Comparison of ENCODE assay signal across 12 cellular contexts in the genomic region with DNA sequence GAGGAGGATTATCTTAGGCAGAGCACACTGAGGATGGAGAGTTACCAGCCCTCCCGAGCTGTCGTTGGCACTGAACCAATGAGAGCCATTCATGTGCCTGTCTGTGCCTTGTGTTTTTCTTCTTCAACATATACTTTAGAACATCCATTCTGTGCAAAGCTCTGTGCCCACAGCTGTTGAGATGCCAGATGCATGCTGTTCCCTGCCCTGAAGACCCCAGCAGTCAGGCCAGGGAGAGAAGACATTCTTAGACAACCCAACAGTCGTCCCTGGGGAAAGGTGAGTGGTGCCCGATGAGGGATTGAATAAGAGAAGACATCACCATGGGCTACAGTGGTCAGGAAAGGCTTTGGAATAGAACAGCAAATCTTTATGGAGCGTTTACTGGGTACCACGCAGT.
DNase-seq lines count a peak whose midpoint lies in the region; ATAC-seq, FAIRE-seq and TF ChIP-seq lines count a peak whose summit lies in the region.
"Had no signal": no experiment of that assay in that cellular context is flagged by ENCODE, and none has a peak within 500 bp of the region (broad histone marks: within the 10 kb centered on the region; RNA-seq: fewer than 3 reads in every experiment).

No MANE protein-coding gene starts in this region.

- no TSS peak for BruUV-seq in Caco-2 (replicated peaks; lab: Mats Ljungman, UMichigan)

- H3K27me3 ChIP-seq in Caco-2 (replicated peaks; ENCODE audit: control insufficient read depth, insufficient read depth, low read length) (no peaks in the 10 kb centered on the region), neuronal stem cell (ENCODE audit: control insufficient read depth in 3 of 3, insufficient read depth in 3 of 3, low read depth in 1 of 3, low read length in 3 of 3) (no peaks in the 10 kb centered on the region), uterus (no peaks in the 10 kb centered on the region)
- H3K27me3 ChIP-seq: foreskin keratinocyte had no signal

- H2AK5ac ChIP-seq in neuronal stem cell (ENCODE audit: low read depth, low read length) = no peak overlapping the region

- no peak overlapping the region for H4K91ac ChIP-seq in neuronal stem cell (ENCODE audit: low read depth, low read length, poor library complexity)

- H2BK120ac ChIP-seq in neuronal stem cell (ENCODE audit: low read depth, low read length) = no peak overlapping the region

- no peak overlapping the region for H2BK5ac ChIP-seq in neuronal stem cell (ENCODE audit: low read length)

- peak overlapping the region; percentile 98 for H3K27ac Mint-ChIP-seq in Caco-2 (ENCODE audit: unreplicated experiment)
- H3K27ac Mint-ChIP-seq in endothelial cell (ENCODE audit: unreplicated experiment) = peak overlapping the region; percentile 86

- H3K4me3 ChIP-seq in Caco-2 (ENCODE audit: low read depth, low read length) (peak overlapping the region; percentile 52), neuronal stem cell (ENCODE audit: low read length in 2 of 2) (peak overlapping the region in 1 of 2 donors; percentile 23), uterus (no peak overlapping the region)

- H3K9me3 ChIP-seq in Caco-2 (no peaks in the 10 kb centered on the region), KOPT-K1 (ENCODE audit: insufficient read depth, low read length, poor library complexity, severe bottlenecking) (no peaks in the 10 kb centered on the region), neuronal stem cell (replicated peaks in 1 of 2; ENCODE audit: control insufficient read depth in 2 of 2, insufficient read depth in 1 of 2, low read depth in 1 of 2, low read length in 2 of 2) (peaks cover 0 to 4% of the 10 kb centered on the region in 2 donors), uterus (no peaks in the 10 kb centered on the region)

- H3K18ac ChIP-seq in neuronal stem cell (ENCODE audit: low read length) = no peak overlapping the region

- no peaks in the 10 kb centered on the region for H3K79me1 ChIP-seq in neuronal stem cell (ENCODE audit: low read depth, low read length)

- ATAC-seq in GM21526 (IDR thresholded peaks at IDR 0.05; ENCODE audit: low FRiP score, unreplicated experiment) = no peak

- no peak overlapping the region for H2BK12ac ChIP-seq in neuronal stem cell (ENCODE audit: low read length)

- POLR2A ChIA-PET in Caco-2 (lab: Charles Lee) = no interaction called here

- no peak overlapping the region for H3K4me2 ChIP-seq in neuronal stem cell (ENCODE audit: insufficient read depth, low read length, poor library complexity, severe bottlenecking)

- H2BK15ac ChIP-seq in neuronal stem cell (ENCODE audit: low read length) = no peak overlapping the region

- no peak for TF ChIP-seq CTCF in Caco-2 (IDR thresholded peaks at IDR 0.05; ENCODE audit: insufficient read depth in 1 of 2, low read depth in 1 of 2, low read length in 1 of 2, severe bottlenecking in 1 of 2, unreplicated experiment in 1 of 2)
- no peak for TF ChIP-seq CTCF in endothelial cell (IDR thresholded peaks at IDR 0.05; ENCODE audit: unreplicated experiment)
- no peak for TF ChIP-seq CTCF in uterus (IDR thresholded peaks at IDR 0.05)

- H3K27me3 Mint-ChIP-seq in Caco-2 (ENCODE audit: insufficient read depth, unreplicated experiment) = no peaks in the 10 kb centered on the region
- peaks cover 7% of the 10 kb centered on the region for H3K27me3 Mint-ChIP-seq in endothelial cell (ENCODE audit: unreplicated experiment)

- CTCF ChIA-PET in Caco-2 (lab: Charles Lee) = interaction anchor here (0.9 to 1.3 kb wide), 3 partner anchors 37 to 654 kb away, joined by 3 to 5 read pairs (median 5); no protein-coding TSS in a partner anchor

- no peak overlapping the region for H3K14ac ChIP-seq in neuronal stem cell (ENCODE audit: low read length)

- WGBS in neuronal stem cell (ENCODE audit: extremely low coverage in 2 of 2, insufficient read length in 2 of 2, insufficient replicate concordance in 1 of 2), 2 donors = no CpG with 5 or more reads among the region's 6 CpGs

- FAIRE-seq in GM19239 (lab: Jason Lieb, UNC) = no peak

- H3K4ac ChIP-seq in neuronal stem cell (ENCODE audit: low read length) = no peak overlapping the region

- no peak overlapping the region for H3K9ac ChIP-seq in neuronal stem cell (ENCODE audit: low read depth, low read length, poor library complexity)

- H3K4me3 Mint-ChIP-seq in Caco-2 (ENCODE audit: unreplicated experiment) = peak overlapping the region; percentile 91
- H3K4me3 Mint-ChIP-seq in endothelial cell (ENCODE audit: unreplicated experiment) = no peak overlapping the region

- DNase-seq in Caco-2 = no peak
- no peak for DNase-seq in endothelial cell (ENCODE audit: low spot score)
- DNase-seq in neuronal stem cell (ENCODE audit: low spot score) = no peak
- no peak for DNase-seq in uterus
- no peak for DNase-seq in HuH-7 (ENCODE audit: low spot score)
- DNase-seq in GM19239 (ENCODE audit: insufficient read length, low spot score) = no peak
- DNase-seq: amygdala, DMS79, NCI-H446 treated with DMSO at 0.1 percent for 48 hours had no signal

- H3K36me3 Mint-ChIP-seq in Caco-2 (ENCODE audit: insufficient read depth, unreplicated experiment) (peaks cover 8% of the 10 kb centered on the region), endothelial cell (ENCODE audit: low read depth, unreplicated experiment) (no peaks in the 10 kb centered on the region)

- H3K27ac ChIP-seq in KOPT-K1 (ENCODE audit: low read depth, low read length, poor library complexity, severe bottlenecking) = peak overlapping the region; percentile 71
- H3K27ac ChIP-seq in neuronal stem cell (replicated peaks; ENCODE audit: low read length) = no peak overlapping the region
- H3K27ac ChIP-seq in uterus = no peak overlapping the region
- H3K27ac ChIP-seq: foreskin keratinocyte had no signal

- H4K8ac ChIP-seq in neuronal stem cell (ENCODE audit: low read depth, low read length) = no peak overlapping the region

- no peaks in the 10 kb centered on the region for H3K36me3 ChIP-seq in Caco-2 (ENCODE audit: control insufficient read depth, insufficient read depth, low read length)
- no peaks in the 10 kb centered on the region for H3K36me3 ChIP-seq in KOPT-K1 (ENCODE audit: insufficient read depth, low read length)
- H3K36me3 ChIP-seq in neuronal stem cell (replicated peaks in 1 of 2; ENCODE audit: control insufficient read depth in 2 of 2, insufficient read depth in 2 of 2, low read length in 2 of 2) = no peaks in the 10 kb centered on the region
- no peaks in the 10 kb centered on the region for H3K36me3 ChIP-seq in uterus

- H3K4me1 ChIP-seq in Caco-2 (peaks cover 4% of the 10 kb centered on the region; the same call in 1 of the 2 replicates), neuronal stem cell (ENCODE audit: control insufficient read depth in 2 of 2, insufficient read depth in 1 of 2, low read depth in 1 of 2, low read length in 2 of 2) (no peaks in the 10 kb centered on the region), uterus (no peaks in the 10 kb centered on the region)
- H3K4me1 ChIP-seq: foreskin keratinocyte had no signal

- H2AFZ ChIP-seq in neuronal stem cell (ENCODE audit: low read length) = peak overlapping the region; percentile 49

- H3K4me1 Mint-ChIP-seq in Caco-2 (ENCODE audit: low read depth, unreplicated experiment) (peaks cover 7% of the 10 kb centered on the region), endothelial cell (ENCODE audit: unreplicated experiment) (peaks cover 8% of the 10 kb centered on the region)

- H3K9me3 Mint-ChIP-seq in Caco-2 (ENCODE audit: unreplicated experiment) (peaks cover 9% of the 10 kb centered on the region), endothelial cell (ENCODE audit: unreplicated experiment) (no peaks in the 10 kb centered on the region)

- H3K23ac ChIP-seq in neuronal stem cell (ENCODE audit: low read depth, low read length, poor library complexity) = no peak overlapping the region

- TF ChIP-seq POLR2A in uterus (IDR thresholded peaks at IDR 0.05) = no peak

- intact Hi-C loops in Caco-2 (cut with micrococcal nuclease; ENCODE audit: unreplicated experiment) = no loop called here
- intact Hi-C loops in uterus (cut with DNase I; ENCODE audit: low total_unique reads) = no loop called here
